In genomic region chr10:123019264-123019663, GRCh38 we compare ENCODE assay signal across 20 cellular contexts. TPM values are rescaled to one million over a fixed set of nuclear protein-coding genes. Genes with fewer than 3 reads are reported as not detected.
DNase-seq lines count a peak whose midpoint lies in the region; ATAC-seq, FAIRE-seq and TF ChIP-seq lines count a peak whose summit lies in the region.
"Had no signal": no experiment of that assay in that cellular context is flagged by ENCODE, and none has a peak within 500 bp of the region (broad histone marks: within the 10 kb centered on the region; RNA-seq: fewer than 3 reads in every experiment).

No MANE protein-coding gene starts in this region.

- H3K4me1 ChIP-seq in HUES48 (ENCODE audit: control insufficient read depth, insufficient read depth, low read length) (peaks cover 66% of the 10 kb centered on the region), hepatocyte (ENCODE audit: insufficient read depth) (peaks cover 14% of the 10 kb centered on the region), liver (ENCODE audit: control insufficient read depth in 4 of 4, insufficient read depth in 4 of 4, low read length in 3 of 4) (peaks cover 7 to 56% (median 28%) of the 10 kb centered on the region in 4 donors)
- H3K4me1 ChIP-seq: BE2C had no signal

- no peak for FAIRE-seq in HTR-8/SVneo (lab: Jason Lieb, UNC)
- FAIRE-seq: GM12878 had no signal

- H3K9me3 ChIP-seq in HUES48 (ENCODE audit: control insufficient read depth, insufficient read depth, low read length): no peaks in the 10 kb centered on the region
- no peaks in the 10 kb centered on the region for H3K9me3 ChIP-seq in hepatocyte (ENCODE audit: low read depth)
- no peaks in the 10 kb centered on the region for H3K9me3 ChIP-seq in liver (ENCODE audit: control insufficient read depth in 4 of 4, low read length in 3 of 4)
- H3K9me3 ChIP-seq: BE2C, HAP-1 had no signal

- peak overlapping the region; percentile 22 for H3K4me2 ChIP-seq in hepatocyte

- H3K36me3 ChIP-seq in HUES48 (ENCODE audit: control insufficient read depth, insufficient read depth, low read length) (no peaks in the 10 kb centered on the region), hepatocyte (replicated peaks; ENCODE audit: insufficient read depth, low read depth) (no peaks in the 10 kb centered on the region), liver (ENCODE audit: control insufficient read depth in 4 of 4, insufficient read depth in 3 of 4, low read depth in 1 of 4, low read length in 3 of 4) (no peaks in the 10 kb centered on the region)
- H3K36me3 ChIP-seq: BE2C, HAP-1 had no signal

- ATAC-seq in HG03159 (IDR thresholded peaks at IDR 0.05; ENCODE audit: unreplicated experiment): no peak
- ATAC-seq: GM12878 had no signal

- peaks cover 3% of the 10 kb centered on the region; the same call in 1 of the 2 replicates for H3K27me3 ChIP-seq in HUES48 (ENCODE audit: control insufficient read depth, insufficient read depth, low read length)
- no peaks in the 10 kb centered on the region for H3K27me3 ChIP-seq in hepatocyte
- H3K27me3 ChIP-seq in liver (ENCODE audit: control insufficient read depth in 4 of 4, insufficient read depth in 4 of 4, low read length in 3 of 4): no peaks in the 10 kb centered on the region
- H3K27me3 ChIP-seq: BE2C had no signal

- H3K9ac ChIP-seq in HUES48 (ENCODE audit: low read depth, low read length): no peak overlapping the region
- H3K9ac ChIP-seq in liver (ENCODE audit: low read depth in 1 of 2, low read length in 2 of 2): no peak overlapping the region

- H3K9me2 ChIP-seq in hepatocyte (replicated peaks; ENCODE audit: insufficient read depth): no peaks in the 10 kb centered on the region

- TF ChIP-seq CTCF in VCaP (conservative IDR thresholded peaks at IDR 0.05) (no peak), hepatocyte (IDR thresholded peaks at IDR 0.05; ENCODE audit: poor library complexity) (no peak), liver (IDR thresholded peaks at IDR 0.05; ENCODE audit: low read depth, low read length, missing input control) (no peak)

- 71% methylated on average over 3 of the region's 3 CpGs for WGBS in hepatocyte (ENCODE audit: low lambda C conversion rate, missing lambda C conversion rate)
- 29% methylated on average over 3 of the region's 3 CpGs for WGBS in liver

- no peak overlapping the region for H2AFZ ChIP-seq in hepatocyte

- TF ChIP-seq RAD21 in liver (IDR thresholded peaks at IDR 0.05): peak in 1 of 2 donors; percentile 26

- no peaks in the 10 kb centered on the region for H4K20me1 ChIP-seq in hepatocyte (ENCODE audit: insufficient read depth, poor library complexity, severe bottlenecking)

- H3K27ac ChIP-seq in HUES48 (ENCODE audit: low read depth, low read length) (peak overlapping the region; percentile 44), VCaP (peak overlapping the region; percentile 33; the same call in 1 of the 2 replicates), hepatocyte (peak overlapping the region; percentile 43), liver (ENCODE audit: low read depth in 1 of 2, low read length in 2 of 2) (peak overlapping the region; percentile 86 to 89)

- no peak overlapping the region for H3K4me3 ChIP-seq in HUES48 (ENCODE audit: low read depth, low read length)
- H3K4me3 ChIP-seq in hepatocyte: no peak overlapping the region
- H3K4me3 ChIP-seq in liver (ENCODE audit: low read depth in 1 of 3, low read length in 3 of 3): no peak overlapping the region
- H3K4me3 ChIP-seq: GM12878, HAP-1 had no signal

- H3K79me2 ChIP-seq in hepatocyte: peaks cover 24% of the 10 kb centered on the region

- no peak for DNase-seq in hepatocyte (ENCODE audit: low spot score)
- no peak for DNase-seq in NCI-H748 treated with DMSO at 0.1 percent for 48 hours (lab: John Stamatoyannopoulos, UW)
- no peak for DNase-seq in HTR-8/SVneo (ENCODE audit: insufficient read length, low spot score)
- no peak for DNase-seq in NCI-H345 treated with DMSO at 0.1 percent for 48 hours (lab: John Stamatoyannopoulos, UW; ENCODE audit: unreplicated experiment)
- DNase-seq: BE2C; C1 segment of cervical spinal cord; CD4-positive, CD25-positive, alpha-beta regulatory T cell; CD8-positive, alpha-beta memory T cell; COR-L47; DMS 273 treated with DMSO at 0.1 percent for 48 hours; DMS53; DND-41; EL; KBM-7 had no signal

TF ChIP-seq in liver, 16 proteins besides CTCF, POLR2A, EP300 and RAD21:
- no peak for TF ChIP-seq HNF4G (IDR thresholded peaks at IDR 0.05)
- TF ChIP-seq HNF4A (conservative IDR thresholded peaks at IDR 0.05): peak in 1 of 2 donors; percentile 49
- peak; percentile 70 for TF ChIP-seq YY1 (IDR thresholded peaks at IDR 0.05)
- peak; percentile 58 for TF ChIP-seq ZBTB33 (IDR thresholded peaks at IDR 0.05)
- TF ChIP-seq SP1 (IDR thresholded peaks at IDR 0.05): peak; percentile 41
- TF ChIP-seq REST (IDR thresholded peaks at IDR 0.05): peak; percentile 54
- TF ChIP-seq RXRA (IDR thresholded peaks at IDR 0.05): peak; percentile 23 to 69
- TF ChIP-seq FOXA2 (IDR thresholded peaks at IDR 0.05): peak; percentile 43
- TF ChIP-seq TAF1 (conservative IDR thresholded peaks at IDR 0.05): no peak
- TF ChIP-seq JUND (IDR thresholded peaks at IDR 0.05): peak in 1 of 2 donors; percentile 48

RNA-seq across cellular contexts. Expression of gene ACADSB, which starts 10.5 kb away (rescaled TPM):
- total RNA-seq in hepatocyte (50.6 and 51.3 TPM in 2 replicates), liver (100 to 1,000 TPM in 1 of 2 donors, 10 to 100 TPM in 1; 97.9 to 164 TPM)
- polyA plus RNA-seq in hepatocyte (25.3 and 40.6 TPM in 2 replicates), liver (100 to 1,000 TPM; 103 to 118 TPM)

RNA-seq across cellular contexts. Expression of gene IKZF5, which starts 10.7 kb away (rescaled TPM):
- total RNA-seq in hepatocyte (5.5 and 7.2 TPM in 2 replicates), liver (1 to 10 TPM; 6.4 to 7.9 TPM)
- polyA plus RNA-seq in hepatocyte (5.9 and 8.5 TPM in 2 replicates), liver (1 to 10 TPM; 5.0 to 9.4 TPM)

RNA-seq across cellular contexts. Expression of gene PSTK, which starts 39.1 kb away (rescaled TPM):
- 6.3 and 7.6 TPM in 2 replicates for total RNA-seq in hepatocyte
- polyA plus RNA-seq in hepatocyte: 7.4 and 10.3 TPM in 2 replicates
- 1 to 10 TPM; 2.3 to 4.6 TPM for total RNA-seq in liver
- polyA plus RNA-seq in liver: 1 to 10 TPM; 2.4 to 5.1 TPM

Comparison
In these comparisons a context has a peak if more than half of its experiments do, and no peak if none do; other contexts are left out.
1. H3K27ac ChIP-seq: peak in every context shown above with its lines; median percentile 88 in liver; 44 in HUES48; 43 in hepatocyte; 33 in VCaP.